ENCODE assay signal across 9 cellular contexts in the genomic region with DNA sequence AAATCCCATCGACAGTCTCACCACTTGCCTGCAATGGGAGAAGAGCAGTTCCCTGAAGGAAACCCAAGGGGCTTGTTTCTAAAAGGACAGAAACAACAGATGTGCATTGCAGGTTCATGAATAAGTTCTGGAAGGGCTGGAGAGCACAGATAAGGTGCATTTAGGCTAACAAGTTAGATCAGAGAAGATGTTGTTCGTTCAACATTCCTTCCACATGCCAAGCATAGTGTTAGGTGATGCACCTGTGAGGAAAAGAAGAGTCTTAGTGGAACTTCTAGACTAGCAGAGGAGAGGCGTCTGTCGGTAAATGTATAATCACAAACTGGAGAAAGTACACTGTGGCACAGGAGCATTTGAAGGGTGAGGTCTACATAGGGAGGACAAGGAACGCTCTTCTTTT.
"Had no signal": no experiment of that assay in that cellular context is flagged by ENCODE, and none has a peak within 500 bp of the region (broad histone marks: within the 10 kb centered on the region; RNA-seq: fewer than 3 reads in every experiment).

No MANE protein-coding gene starts in this region.

- H3K36me3 ChIP-seq: HAP-1 had no signal

- H3K27ac ChIP-seq: GM23248 had no signal

- H3K27ac Mint-ChIP-seq: GM23338, H9, HFFc6 had no signal

- H3K4me1 ChIP-seq: HAP-1 had no signal

- H3K4me1 Mint-ChIP-seq: GM23338, H9 had no signal

- H3K4me3 Mint-ChIP-seq: GM23338, H9, HFFc6 had no signal

- H3K4me3 ChIP-seq: GM23248, GM23338, HAP-1 had no signal

- H3K4me2 ChIP-seq: GM23338 had no signal

- H3K9ac ChIP-seq: GM23248 had no signal

- FAIRE-seq: H1, H54 had no signal

- DNase-seq: GM23248, GOT3, H9, HCEC 1CT, HFFc6 had no signal
